8 cellular contexts compared by ENCODE assay signal in genomic region chr9:33164138-33164809, GRCh38. TPM values are rescaled to one million over a fixed set of nuclear protein-coding genes. Genes with fewer than 3 reads are reported as not detected.
DNase-seq lines count a peak whose midpoint lies in the region; ATAC-seq and TF ChIP-seq lines count a peak whose summit lies in the region.

No MANE protein-coding gene starts in this region.

- H3K4me1 Mint-ChIP-seq in T-helper 1 cell treated with Interleukin-12 subunit alpha and Interleukin-12 subunit beta and Interleukin-4 antibody, amounts not matched to agents 30 μg/mL and 1 μg/mL, for 36 hours (ENCODE audit: low read depth) = peaks cover 74% of the 10 kb centered on the region

- peak overlapping the region; percentile 72 for H3K4me3 Mint-ChIP-seq in T-helper 1 cell treated with Interleukin-12 subunit alpha and Interleukin-12 subunit beta and Interleukin-4 antibody, amounts not matched to agents 30 μg/mL and 1 μg/mL, for 36 hours

- H3K9me3 Mint-ChIP-seq in T-helper 1 cell treated with Interleukin-12 subunit alpha and Interleukin-12 subunit beta and Interleukin-4 antibody, amounts not matched to agents 30 μg/mL and 1 μg/mL, for 36 hours = no peaks in the 10 kb centered on the region

- H3K4me3 ChIP-seq in GM08714 (ENCODE audit: low read length) (peak overlapping the region; percentile 81), fibroblast of villous mesenchyme (ENCODE audit: low read depth, low read length) (peak overlapping the region; percentile 95)

- DNase-seq in fibroblast of villous mesenchyme (ENCODE audit: low read depth) (peak; percentile 69), NCI-H2227 treated with DMSO at 0.1 percent for 48 hours (lab: John Stamatoyannopoulos, UW) (no peak)
- peak; percentile 63 for DNase-seq in stimulated activated CD8-positive, alpha-beta memory T cell treated with anti-CD3 and anti-CD28 coated beads, Interleukin-4, amount 100 ng/mL, for 48 hours

- H3K27me3 Mint-ChIP-seq in T-helper 1 cell treated with Interleukin-12 subunit alpha and Interleukin-12 subunit beta and Interleukin-4 antibody, amounts not matched to agents 30 μg/mL and 1 μg/mL, for 36 hours (ENCODE audit: low read depth) = no peaks in the 10 kb centered on the region

- peaks cover 19% of the 10 kb centered on the region for H3K36me3 Mint-ChIP-seq in T-helper 1 cell treated with Interleukin-12 subunit alpha and Interleukin-12 subunit beta and Interleukin-4 antibody, amounts not matched to agents 30 μg/mL and 1 μg/mL, for 36 hours (ENCODE audit: low read depth)

- no peak for TF ChIP-seq CTCF in fibroblast of villous mesenchyme (IDR thresholded peaks at IDR 0.05; ENCODE audit: insufficient read depth, low read depth, low read length)

- peak overlapping the region; percentile 71 for H3K27ac Mint-ChIP-seq in T-helper 1 cell treated with Interleukin-12 subunit alpha and Interleukin-12 subunit beta and Interleukin-4 antibody, amounts not matched to agents 30 μg/mL and 1 μg/mL, for 36 hours

- ATAC-seq in GM21786 (IDR thresholded peaks at IDR 0.05; ENCODE audit: unreplicated experiment) (peak; percentile 18), GM19397 (IDR thresholded peaks at IDR 0.05; ENCODE audit: unreplicated experiment) (no peak), GM19324 (IDR thresholded peaks at IDR 0.05; ENCODE audit: low FRiP score, unreplicated experiment) (no peak)

RNA-seq across cellular contexts. Expression of gene B4GALT1, which starts 2.9 kb away (rescaled TPM):
- total RNA-seq in fibroblast of villous mesenchyme = 23.8 and 28.5 TPM in 2 replicates
